35 cellular contexts compared by ENCODE assay signal in genomic region chr20:35101620-35102019, GRCh38.
"Had no signal": no experiment of that assay in that cellular context is flagged by ENCODE, and none has a peak within 500 bp of the region (broad histone marks: within the 10 kb centered on the region; RNA-seq: fewer than 3 reads in every experiment).

No MANE protein-coding gene starts in this region.

- H3K9me3 ChIP-seq: ascending aorta, esophagus muscularis mucosa, gastrocnemius medialis, heart left ventricle had no signal

- H3K36me3 Mint-ChIP-seq: activated CD4-positive, alpha-beta memory T cell treated with anti-CD3 and anti-CD28 coated beads for 36 hours; activated CD8-positive, alpha-beta memory T cell treated with anti-CD3 and anti-CD28 coated beads, Interleukin-2, amount 10 ng/mL, durations not matched to agents 7 days and 5 days; activated naive CD4-positive, alpha-beta T cell treated with anti-CD3 and anti-CD28 coated beads, Interleukin-2, amount 10 ng/mL, durations not matched to agents 7 days and 5 days; activated naive CD4-positive, alpha-beta T cell treated with anti-CD3 and anti-CD28 coated beads, Interleukin-2, amount 50 U/mL, for 72 hours; activated naive CD8-positive, alpha-beta T cell treated with anti-CD3 and anti-CD28 coated beads, Interleukin-2, amount 10 ng/mL, durations not matched to agents 7 days and 5 days; brain had no signal

- H3K4me1 ChIP-seq: ascending aorta had no signal

- H3K9me3 Mint-ChIP-seq: activated CD4-positive, alpha-beta memory T cell treated with anti-CD3 and anti-CD28 coated beads for 36 hours; activated CD4-positive, alpha-beta T cell treated with anti-CD3 and anti-CD28 coated beads, Interleukin-2, amount 10 ng/mL, durations not matched to agents 24 days and 14 days; activated naive CD4-positive, alpha-beta T cell treated with anti-CD3 and anti-CD28 coated beads, Interleukin-2, amount 10 ng/mL, durations not matched to agents 7 days and 5 days; activated naive CD4-positive, alpha-beta T cell treated with anti-CD3 and anti-CD28 coated beads, Interleukin-2, amount 50 U/mL, for 72 hours; activated naive CD8-positive, alpha-beta T cell treated with anti-CD3 and anti-CD28 coated beads, Interleukin-2, amount 10 ng/mL, durations not matched to agents 7 days and 5 days; activated T-cell treated with anti-CD3 and anti-CD28 coated beads, Interleukin-2, amount 50 U/mL, for 24 hours; activated T-cell treated with anti-CD3 and anti-CD28 coated beads, Interleukin-2, amount 50 U/mL, for 72 hours; central memory CD8-positive, alpha-beta T cell; dendritic cell treated with granulocyte-macrophage colony-stimulating factor and Interleukin-4, amounts not matched to agents 40 ng/mL and 50 ng/mL, for 4 days; effector memory CD8-positive, alpha-beta T cell; T-helper 2 cell treated with Interferon-gamma antibody and Interleukin-4, amounts not matched to agents 5 μg/mL and 100 μg/mL, for 36 hours had no signal

- H3K36me3 ChIP-seq: ascending aorta, esophagus muscularis mucosa, gastrocnemius medialis, heart left ventricle, WERI-Rb-1 had no signal

- H3K27me3 ChIP-seq: ascending aorta, esophagus muscularis mucosa, foreskin keratinocyte, gastrocnemius medialis, heart left ventricle had no signal

- H3K27ac Mint-ChIP-seq: activated CD4-positive, alpha-beta memory T cell treated with anti-CD3 and anti-CD28 coated beads for 36 hours; activated CD4-positive, alpha-beta T cell treated with anti-CD3 and anti-CD28 coated beads for 36 hours; activated CD4-positive, alpha-beta T cell treated with anti-CD3 and anti-CD28 coated beads, Interleukin-2, amount 10 ng/mL, durations not matched to agents 24 days and 14 days; activated CD8-positive, alpha-beta memory T cell treated with anti-CD3 and anti-CD28 coated beads, Interleukin-2, amount 10 ng/mL, durations not matched to agents 7 days and 5 days; activated CD8-positive, alpha-beta T cell treated with anti-CD3 and anti-CD28 coated beads, Interleukin-2, amount 10 ng/mL, durations not matched to agents 7 days and 5 days; activated naive CD4-positive, alpha-beta T cell treated with anti-CD3 and anti-CD28 coated beads, Interleukin-2, amount 10 ng/mL, durations not matched to agents 7 days and 5 days; activated naive CD8-positive, alpha-beta T cell treated with anti-CD3 and anti-CD28 coated beads, Interleukin-2, amount 10 ng/mL, durations not matched to agents 7 days and 5 days; activated T-cell treated with anti-CD3 and anti-CD28 coated beads, Interleukin-2, amount 50 U/mL, for 24 hours; activated T-cell treated with anti-CD3 and anti-CD28 coated beads, Interleukin-2, amount 50 U/mL, for 72 hours; brain; dendritic cell treated with granulocyte-macrophage colony-stimulating factor and Interleukin-4, amounts not matched to agents 40 ng/mL and 50 ng/mL, for 4 days; effector memory CD8-positive, alpha-beta T cell; T-helper 17 cell; T-helper 2 cell treated with Interferon-gamma antibody and Interleukin-4, amounts not matched to agents 5 μg/mL and 100 μg/mL, for 36 hours had no signal

- H3K27me3 Mint-ChIP-seq: activated CD4-positive, alpha-beta T cell treated with anti-CD3 and anti-CD28 coated beads for 36 hours; activated T-cell treated with anti-CD3 and anti-CD28 coated beads, Interleukin-2, amount 50 U/mL, for 24 hours; dendritic cell treated with granulocyte-macrophage colony-stimulating factor and Interleukin-4, amounts not matched to agents 40 ng/mL and 50 ng/mL, for 4 days had no signal

- H3K27ac ChIP-seq: ascending aorta, coronary artery, esophagus muscularis mucosa, foreskin keratinocyte, gastrocnemius medialis, heart left ventricle, WERI-Rb-1 had no signal

- H3K4me3 ChIP-seq: ascending aorta, coronary artery, esophagus muscularis mucosa, gastrocnemius medialis, heart left ventricle had no signal

- DNase-seq: activated CD4-positive, alpha-beta memory T cell treated with anti-CD3 and anti-CD28 coated beads for 36 hours; activated CD4-positive, alpha-beta T cell treated with anti-CD3 and anti-CD28 coated beads for 36 hours; activated CD4-positive, alpha-beta T cell treated with anti-CD3 and anti-CD28 coated beads, Interleukin-2, amount 10 ng/mL, durations not matched to agents 24 days and 14 days; activated CD4-positive, CD25-positive, alpha-beta regulatory T cell; activated CD4-positive, CD25-positive, alpha-beta regulatory T cell treated with anti-CD3 and anti-CD28 coated beads, Interleukin-2, amount 50 U/mL, for 72 hours; activated CD8-positive, alpha-beta memory T cell treated with anti-CD3 and anti-CD28 coated beads, Interleukin-2, amount 10 ng/mL, durations not matched to agents 7 days and 5 days; activated CD8-positive, alpha-beta memory T cell treated with anti-CD3 and anti-CD28 coated beads, Interleukin-2, amount 50 U/mL, for 48 hours; activated CD8-positive, alpha-beta T cell treated with anti-CD3 and anti-CD28 coated beads, Interleukin-2, amount 10 ng/mL, durations not matched to agents 7 days and 5 days; activated gamma-delta T cell; activated naive CD4-positive, alpha-beta T cell; activated naive CD4-positive, alpha-beta T cell treated with anti-CD3 and anti-CD28 coated beads, Interleukin-2, amount 10 ng/mL, durations not matched to agents 7 days and 5 days; activated naive CD8-positive, alpha-beta T cell treated with anti-CD3 and anti-CD28 coated beads, Interleukin-2, amount 10 ng/mL, durations not matched to agents 7 days and 5 days; activated T-cell treated with anti-CD3 and anti-CD28 coated beads for 4 hours; activated T-cell treated with anti-CD3 and anti-CD28 coated beads, Interleukin-2, amount 50 U/mL, for 24 hours; activated T-cell treated with anti-CD3 and anti-CD28 coated beads, Interleukin-2, amount 50 U/mL, for 72 hours; effector CD4-positive, alpha-beta T cell; effector memory CD8-positive, alpha-beta T cell; erythroblast; gastrocnemius medialis; glutamatergic neuron; heart left ventricle; T-helper 1 cell; T-helper 17 cell; T1000; WERI-Rb-1 had no signal

- FAIRE-seq: bronchial epithelial cell had no signal

- ATAC-seq: activated CD4-positive, alpha-beta T cell treated with anti-CD3 and anti-CD28 coated beads for 36 hours; activated CD8-positive, alpha-beta memory T cell treated with anti-CD3 and anti-CD28 coated beads, Interleukin-2, amount 10 ng/mL, durations not matched to agents 7 days and 5 days; activated CD8-positive, alpha-beta T cell treated with anti-CD3 and anti-CD28 coated beads, Interleukin-2, amount 10 ng/mL, durations not matched to agents 7 days and 5 days; activated naive CD4-positive, alpha-beta T cell treated with anti-CD3 and anti-CD28 coated beads, Interleukin-2, amount 50 U/mL, for 72 hours; activated T-cell treated with anti-CD3 and anti-CD28 coated beads, Interleukin-2, amount 50 U/mL, for 72 hours; effector memory CD8-positive, alpha-beta T cell; foreskin keratinocyte; gastrocnemius medialis; heart left ventricle; T-helper 17 cell had no signal

- H3K4me3 Mint-ChIP-seq: activated CD4-positive, alpha-beta memory T cell treated with anti-CD3 and anti-CD28 coated beads for 36 hours; activated CD4-positive, alpha-beta T cell treated with anti-CD3 and anti-CD28 coated beads for 36 hours; activated CD4-positive, alpha-beta T cell treated with anti-CD3 and anti-CD28 coated beads, Interleukin-2, amount 10 ng/mL, durations not matched to agents 24 days and 14 days; activated CD8-positive, alpha-beta memory T cell treated with anti-CD3 and anti-CD28 coated beads, Interleukin-2, amount 10 ng/mL, durations not matched to agents 7 days and 5 days; activated CD8-positive, alpha-beta T cell treated with anti-CD3 and anti-CD28 coated beads, Interleukin-2, amount 10 ng/mL, durations not matched to agents 7 days and 5 days; activated naive CD4-positive, alpha-beta T cell treated with anti-CD3 and anti-CD28 coated beads, Interleukin-2, amount 10 ng/mL, durations not matched to agents 7 days and 5 days; activated naive CD8-positive, alpha-beta T cell treated with anti-CD3 and anti-CD28 coated beads, Interleukin-2, amount 10 ng/mL, durations not matched to agents 7 days and 5 days; activated T-cell treated with anti-CD3 and anti-CD28 coated beads, Interleukin-2, amount 50 U/mL, for 24 hours; activated T-cell treated with anti-CD3 and anti-CD28 coated beads, Interleukin-2, amount 50 U/mL, for 72 hours; brain; central memory CD8-positive, alpha-beta T cell; dendritic cell treated with granulocyte-macrophage colony-stimulating factor and Interleukin-4, amounts not matched to agents 40 ng/mL and 50 ng/mL, for 4 days; effector memory CD8-positive, alpha-beta T cell; T-helper 17 cell; T-helper 2 cell treated with Interferon-gamma antibody and Interleukin-4, amounts not matched to agents 5 μg/mL and 100 μg/mL, for 36 hours had no signal

- H3K4me1 Mint-ChIP-seq: activated CD4-positive, alpha-beta T cell treated with anti-CD3 and anti-CD28 coated beads for 36 hours; activated CD4-positive, alpha-beta T cell treated with anti-CD3 and anti-CD28 coated beads, Interleukin-2, amount 10 ng/mL, durations not matched to agents 24 days and 14 days; activated naive CD4-positive, alpha-beta T cell treated with anti-CD3 and anti-CD28 coated beads, Interleukin-2, amount 10 ng/mL, durations not matched to agents 7 days and 5 days; central memory CD8-positive, alpha-beta T cell had no signal
